In genomic region chr17:63645775-63646491, GRCh38 we compare ENCODE assay signal across 8 cellular contexts.
A peak's percentile ranks its signal among the peaks of the same experiment; 100 is the strongest.
DNase-seq lines count a peak whose midpoint lies in the region; ATAC-seq and TF ChIP-seq lines count a peak whose summit lies in the region.
"Had no signal": no experiment of that assay in that cellular context is flagged by ENCODE, and none has a peak within 500 bp of the region (broad histone marks: within the 10 kb centered on the region; RNA-seq: fewer than 3 reads in every experiment).

No MANE protein-coding gene starts in this region.

- peaks cover 22% of the 10 kb centered on the region for H3K4me1 ChIP-seq in MM.1S (ENCODE audit: low read length)
- peaks cover 99 to 100% of the 10 kb centered on the region in 2 experiments for H3K4me1 ChIP-seq in neutrophil (ENCODE audit: control insufficient read depth in 1 of 2, insufficient read depth in 1 of 2, low read depth in 1 of 2, low read length in 1 of 2)

- peak overlapping the region; percentile 12; the same call in 1 of the 2 replicates for H3K27ac ChIP-seq in MM.1S (ENCODE audit: low read length)
- peak overlapping the region; percentile 93 for H3K27ac ChIP-seq in neutrophil

- peak; percentile 43 for ATAC-seq in GM18870 (IDR thresholded peaks at IDR 0.05; ENCODE audit: unreplicated experiment)
- ATAC-seq in HG02610 (IDR thresholded peaks at IDR 0.05; ENCODE audit: unreplicated experiment), result peak; percentile 52
- no peak for ATAC-seq in activated CD4-positive, CD25-positive, alpha-beta regulatory T cell treated with anti-CD3 and anti-CD28 coated beads, Interleukin-2, amount 50 U/mL, for 24 hours

- H3K4me3 ChIP-seq in MM.1S (ENCODE audit: low read length) (no peak overlapping the region), neutrophil (ENCODE audit: low read depth in 1 of 2, low read length in 1 of 2) (peak overlapping the region; percentile 19 to 48)

- H3F3A ChIP-seq in MM.1S (ENCODE audit: insufficient read depth, low read length), result peaks cover 3% of the 10 kb centered on the region; the same call in 1 of the 2 replicates

- 0 out of 2 replicates have a peak, but pooled peaks cover 3% of the 10 kb centered on the region for H4K20me1 ChIP-seq in MM.1S (ENCODE audit: insufficient read depth, low read length)

- H3K36me3 ChIP-seq in MM.1S (replicated peaks; ENCODE audit: insufficient read depth, low read length) (no peaks in the 10 kb centered on the region), neutrophil (peaks cover 21% of the 10 kb centered on the region)

- H3K9me3 ChIP-seq in MM.1S (replicated peaks; ENCODE audit: insufficient read depth, low read length) (no peaks in the 10 kb centered on the region), neutrophil (no peaks in the 10 kb centered on the region)

- H3K9ac ChIP-seq in MM.1S (ENCODE audit: low read length), result no peak overlapping the region

- no peaks in the 10 kb centered on the region for H3K27me3 ChIP-seq in MM.1S (replicated peaks; ENCODE audit: insufficient read depth, low read length)
- H3K27me3 ChIP-seq in neutrophil, result no peaks in the 10 kb centered on the region

- peak overlapping the region; percentile 7; the same call in 1 of the 2 replicates for H3K4me2 ChIP-seq in MM.1S (ENCODE audit: low read depth, low read length)

- H2AFZ ChIP-seq in MM.1S (ENCODE audit: low read length), result no peak overlapping the region

- H3K9me2 ChIP-seq in MM.1S (replicated peaks; ENCODE audit: insufficient read depth, low read length), result no peaks in the 10 kb centered on the region

- TF ChIP-seq CTCF in MM.1S (IDR thresholded peaks at IDR 0.05; ENCODE audit: low read length) (no peak), neutrophil (IDR thresholded peaks at IDR 0.05) (no peak)

- no peaks in the 10 kb centered on the region for H3K79me2 ChIP-seq in MM.1S (ENCODE audit: low read length)

- DNase-seq in MM.1S (no peak), SKM-1 treated with dmso at 0.1 percent for 144 hours (lab: John Stamatoyannopoulos, UW; ENCODE audit: unreplicated experiment) (no peak), NCI-H510A (lab: John Stamatoyannopoulos, UW) (no peak)
- DNase-seq: NCI-H1694 had no signal

Comparison
In these comparisons a context has a peak if more than half of its experiments do, and no peak if none do; other contexts are left out.
1. ATAC-seq: peak in GM18870 (single experiment) and HG02610 (single experiment); none in activated CD4-positive, CD25-positive, alpha-beta regulatory T cell treated with anti-CD3 and anti-CD28 coated beads, Interleukin-2, amount 50 U/mL, for 24 hours (0 of 2).